In genomic region chr17:28466521-28467048, GRCh38 we compare ENCODE assay signal across 2 cellular contexts.
TF ChIP-seq lines count a peak whose summit lies in the region.

No MANE protein-coding gene starts in this region.

TF ChIP-seq in IMR-90, 13 proteins besides CTCF, POLR2A, EP300 and RAD21:
- TF ChIP-seq BHLHE40 (IDR thresholded peaks at IDR 0.05; ENCODE audit: low read depth, low read length) = no peak
- TF ChIP-seq ELK1 (IDR thresholded peaks at IDR 0.05; ENCODE audit: borderline replicate concordance, low read depth, low read length) = no peak
- no peak for TF ChIP-seq MAFK (IDR thresholded peaks at IDR 0.05; ENCODE audit: low read depth, low read length)
- TF ChIP-seq CHD1 (IDR thresholded peaks at IDR 0.05; ENCODE audit: low read depth, low read length) = no peak
- no peak for TF ChIP-seq FOS (IDR thresholded peaks at IDR 0.05; ENCODE audit: low read depth, low read length)
- TF ChIP-seq RFX5 (IDR thresholded peaks at IDR 0.05; ENCODE audit: low read depth, low read length) = no peak
TF ChIP-seq in IMR-90: peak in this region for 0.

TF ChIP-seq in K562, 482 proteins besides CTCF, POLR2A, EP300 and RAD21 (continues in another document):
- no peak for TF ChIP-seq CHCHD3 (CRISPR knock-in tag; IDR thresholded peaks at IDR 0.05)
- TF ChIP-seq SMARCA5 (IDR thresholded peaks at IDR 0.05) = no peak; the same call in 1 of the 2 replicates
- TF ChIP-seq SRSF9 (IDR thresholded peaks at IDR 0.05; ENCODE audit: borderline replicate concordance, low read depth, low read length) = no peak
- peak; percentile 86 for TF ChIP-seq CEBPG (CRISPR knock-in tag; IDR thresholded peaks at IDR 0.05)
- peak in 1 of 2 experiments; percentile 59; a peak in 1 of 4 replicates for TF ChIP-seq CEBPG (tag; conservative IDR thresholded peaks at IDR 0.05 in 1 of 2, IDR thresholded peaks at IDR 0.05 in 1 of 2)
- TF ChIP-seq E4F1 (CRISPR knock-in tag; IDR thresholded peaks at IDR 0.05; ENCODE audit: borderline replicate concordance) = no peak
- TF ChIP-seq ADNP (tag; IDR thresholded peaks at IDR 0.05) = no peak
- peak; percentile 26; the same call in 1 of the 2 replicates for TF ChIP-seq SOX6 (IDR thresholded peaks at IDR 0.05)
- 0 out of 2 replicates have a peak, but pooled peaks have one; percentile 25 for TF ChIP-seq NCOR1 (IDR thresholded peaks at IDR 0.05)
- TF ChIP-seq BRCA1 (IDR thresholded peaks at IDR 0.05) = no peak
- TF ChIP-seq BRCA1 (CRISPR knock-in tag; IDR thresholded peaks at IDR 0.05) = no peak
- peak in 1 of 2 experiments; percentile 77; a peak in 1 of 4 replicates for TF ChIP-seq HDAC1 (IDR thresholded peaks at IDR 0.05)
- peak; percentile 91 for TF ChIP-seq ZNF436 (CRISPR knock-in tag; IDR thresholded peaks at IDR 0.05)
- no peak for TF ChIP-seq ZNF282 (CRISPR knock-in tag; IDR thresholded peaks at IDR 0.05)
- TF ChIP-seq ZNF134 (CRISPR knock-in tag; conservative IDR thresholded peaks at IDR 0.05) = no peak
- TF ChIP-seq CCNT2 (IDR thresholded peaks at IDR 0.05; ENCODE audit: borderline replicate concordance, extremely low read depth, insufficient read length, low read depth, low read length) = no peak
- no peak for TF ChIP-seq NCOA1 (IDR thresholded peaks at IDR 0.05; ENCODE audit: low read depth)
- no peak for TF ChIP-seq SMAD3 (CRISPR knock-in tag; conservative IDR thresholded peaks at IDR 0.05)
- TF ChIP-seq BCOR (IDR thresholded peaks at IDR 0.05) = peak; percentile 29; the same call in 1 of the 2 replicates
- no peak for TF ChIP-seq KDM4B (IDR thresholded peaks at IDR 0.05; ENCODE audit: borderline replicate concordance in 2 of 2, low read depth in 1 of 2)
- TF ChIP-seq THRA (IDR thresholded peaks at IDR 0.05) = no peak
- no peak for TF ChIP-seq SMC3 (conservative IDR thresholded peaks at IDR 0.05; ENCODE audit: insufficient read depth, low read depth, low read length)
- TF ChIP-seq HES1 (IDR thresholded peaks at IDR 0.05; ENCODE audit: low read depth) = no peak
- no peak for TF ChIP-seq MAZ (CRISPR knock-in tag; conservative IDR thresholded peaks at IDR 0.05 in 1 of 2, IDR thresholded peaks at IDR 0.05 in 1 of 2)
- peak; percentile 86 for TF ChIP-seq ARID1B (IDR thresholded peaks at IDR 0.05)
- TF ChIP-seq MEIS2 (IDR thresholded peaks at IDR 0.05; ENCODE audit: partially characterized antibody) = peak; percentile 61
- TF ChIP-seq MLLT1 (IDR thresholded peaks at IDR 0.05) = no peak
- TF ChIP-seq ZNF23 (CRISPR knock-in tag; IDR thresholded peaks at IDR 0.05) = no peak
- TF ChIP-seq AFF4 (CRISPR knock-in tag; IDR thresholded peaks at IDR 0.05) = no peak
- TF ChIP-seq CHAMP1 (IDR thresholded peaks at IDR 0.05) = no peak
- no peak for TF ChIP-seq ILF3 (IDR thresholded peaks at IDR 0.05; ENCODE audit: borderline replicate concordance)
- peak; percentile 34; the same call in 1 of the 2 replicates for TF ChIP-seq MTA2 (IDR thresholded peaks at IDR 0.05; ENCODE audit: low read depth)
- TF ChIP-seq TOE1 (IDR thresholded peaks at IDR 0.05; ENCODE audit: borderline replicate concordance) = 0 out of 2 replicates have a peak, but pooled peaks have one; percentile 14
- no peak for TF ChIP-seq TOE1 (CRISPR knock-in tag; IDR thresholded peaks at IDR 0.05; ENCODE audit: borderline replicate concordance, low read depth)
- TF ChIP-seq CREB3L1 (IDR thresholded peaks at IDR 0.05; ENCODE audit: borderline replicate concordance, low read depth) = no peak
- TF ChIP-seq FOSL1 (tag; conservative IDR thresholded peaks at IDR 0.05) = peak; percentile 78
- TF ChIP-seq HMGN3 (IDR thresholded peaks at IDR 0.05; ENCODE audit: borderline replicate concordance, extremely low read depth, insufficient read length, low read depth, low read length) = no peak
- peak; percentile 99 for TF ChIP-seq ZFP36 (IDR thresholded peaks at IDR 0.05; ENCODE audit: low read depth, low read length, partially characterized antibody)
- TF ChIP-seq FIP1L1 (IDR thresholded peaks at IDR 0.05; ENCODE audit: low read depth, low read length, poor library complexity, severe bottlenecking) = no peak
- TF ChIP-seq ZBTB9 (CRISPR knock-in tag; IDR thresholded peaks at IDR 0.05) = no peak
- TF ChIP-seq TARDBP (IDR thresholded peaks at IDR 0.05) = no peak
- TF ChIP-seq ZNF197 (CRISPR knock-in tag; IDR thresholded peaks at IDR 0.05; ENCODE audit: low read depth) = no peak
- TF ChIP-seq CBFA2T3 (IDR thresholded peaks at IDR 0.05) = peak; percentile 81
- no peak; the same call in 1 of the 2 replicates for TF ChIP-seq CREM (IDR thresholded peaks at IDR 0.05; ENCODE audit: low read depth)
- no peak for TF ChIP-seq ZNF57 (CRISPR knock-in tag; IDR thresholded peaks at IDR 0.05)
- TF ChIP-seq PHF8 (IDR thresholded peaks at IDR 0.05; ENCODE audit: borderline replicate concordance, low read length) = no peak
- TF ChIP-seq SIN3B (IDR thresholded peaks at IDR 0.05; ENCODE audit: low read depth) = no peak
- no peak for TF ChIP-seq ZNF707 (CRISPR knock-in tag; conservative IDR thresholded peaks at IDR 0.05)
- TF ChIP-seq PCBP1 (IDR thresholded peaks at IDR 0.05; ENCODE audit: low read depth, low read length, poor library complexity, severe bottlenecking) = no peak
- no peak for TF ChIP-seq MYC (IDR thresholded peaks at IDR 0.05; ENCODE audit: low read depth, low read length)
- TF ChIP-seq MYC (CRISPR knock-in tag; IDR thresholded peaks at IDR 0.05; ENCODE audit: borderline replicate concordance, low read depth) = no peak
- peak in 1 of 2 experiments; percentile 73; a peak in 2 of 4 replicates for TF ChIP-seq FOXA3 (CRISPR knock-in tag; conservative IDR thresholded peaks at IDR 0.05 in 1 of 2, IDR thresholded peaks at IDR 0.05 in 1 of 2)
- no peak for TF ChIP-seq NR2C2 (CRISPR knock-in tag; IDR thresholded peaks at IDR 0.05)
- TF ChIP-seq NR2C2 (tag; IDR thresholded peaks at IDR 0.05) = peak; percentile 33; the same call in 1 of the 2 replicates
